Comparison of ENCODE assay signal across 18 cellular contexts in the genomic region with DNA sequence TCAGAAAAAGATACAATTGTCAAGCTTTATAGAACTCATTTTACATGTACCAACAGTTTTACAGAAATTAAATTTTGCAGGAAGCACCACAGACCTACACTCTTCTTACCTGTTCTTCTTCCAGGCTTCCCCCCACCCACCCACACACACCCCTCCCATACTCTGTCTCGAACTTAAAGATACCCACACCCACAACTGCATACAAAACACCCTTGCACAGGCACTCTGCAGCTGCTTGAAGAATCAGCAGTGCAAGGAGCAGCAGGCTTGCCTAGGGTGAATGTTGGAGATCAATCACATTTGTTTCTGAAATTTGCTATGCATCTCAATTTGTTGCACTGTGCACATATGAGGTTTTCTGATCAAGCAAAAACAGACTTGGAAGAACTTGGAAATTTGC.
DNase-seq lines count a peak whose midpoint lies in the region; ATAC-seq and TF ChIP-seq lines count a peak whose summit lies in the region.
"Had no signal": no experiment of that assay in that cellular context is flagged by ENCODE, and none has a peak within 500 bp of the region (broad histone marks: within the 10 kb centered on the region; RNA-seq: fewer than 3 reads in every experiment).

No MANE protein-coding gene starts in this region.

- H4K20me1 ChIP-seq in IMR-90 (ENCODE audit: insufficient read depth, low read length): no peaks in the 10 kb centered on the region

- peaks cover 41% of the 10 kb centered on the region for H3K4me1 ChIP-seq in IMR-90 (ENCODE audit: control insufficient read depth, insufficient read depth, low read length)
- H3K4me1 ChIP-seq: A549, BE2C, Caco-2 had no signal

- H3K27ac Mint-ChIP-seq in activated naive CD4-positive, alpha-beta T cell treated with anti-CD3 and anti-CD28 coated beads, Interleukin-2, amount 10 ng/mL, durations not matched to agents 7 days and 5 days: peak overlapping the region; percentile 49
- H3K27ac Mint-ChIP-seq in activated naive CD4-positive, alpha-beta T cell treated with anti-CD3 and anti-CD28 coated beads for 36 hours: no peak overlapping the region
- H3K27ac Mint-ChIP-seq: GM23338 had no signal

- TF ChIP-seq CTCF in IMR-90 (conservative IDR thresholded peaks at IDR 0.05; ENCODE audit: low read depth, low read length) (no peak), coronary artery (IDR thresholded peaks at IDR 0.05) (no peak)

- in situ Hi-C loops in IMR-90 (cut with MboI; ENCODE audit: low sequenced_read_pairs): no loop called here

- no peak overlapping the region for H2AFZ ChIP-seq in IMR-90 (replicated peaks; ENCODE audit: low read length, poor library complexity)
- H2AFZ ChIP-seq: GM23338 had no signal

- peaks cover 25% of the 10 kb centered on the region for H3K9me1 ChIP-seq in IMR-90 (ENCODE audit: insufficient read depth, low read length)

- no peak overlapping the region for H3K9ac ChIP-seq in IMR-90 (ENCODE audit: low read depth, low read length)

- H4K5ac ChIP-seq in IMR-90 (ENCODE audit: low read depth, low read length): peak overlapping the region; percentile 39; the same call in 1 of the 2 replicates

- H3K14ac ChIP-seq in IMR-90 (replicated peaks; ENCODE audit: low read depth, low read length): no peak overlapping the region

- CTCF ChIA-PET in activated naive CD4-positive, alpha-beta T cell treated with anti-CD3 and anti-CD28 coated beads, Interleukin-2, amount 10 ng/mL, durations not matched to agents 7 days and 5 days (lab: Charles Lee): interaction anchor here (0.9 to 1.5 kb wide), 6 partner anchors 10 to 77 kb away, joined by 3 to 6 read pairs (median 4); a partner anchor contains a TSS
- CTCF ChIA-PET in activated naive CD4-positive, alpha-beta T cell treated with anti-CD3 and anti-CD28 coated beads for 36 hours (lab: Charles Lee): interaction anchor here (0.5 to 2.1 kb wide), 8 partner anchors 9 to 857 kb away, joined by 3 to 13 read pairs (median 4); a partner anchor contains a TSS
- CTCF ChIA-PET in IMR-90 (lab: Yijun Ruan, JAX): interaction anchor here (0.6 kb wide), 1 partner anchor 798 kb away, joined by 3 read pairs; no protein-coding TSS in a partner anchor

- H3K18ac ChIP-seq in IMR-90 (ENCODE audit: low read depth, low read length): peak overlapping the region; percentile 65

- no peak overlapping the region for H2BK5ac ChIP-seq in IMR-90 (ENCODE audit: low read depth, low read length, poor library complexity, severe bottlenecking)

- no peak for TF ChIP-seq POLR2A in IMR-90 (IDR thresholded peaks at IDR 0.05; ENCODE audit: low read depth, low read length)

- H3K4ac ChIP-seq in IMR-90 (ENCODE audit: low read depth, low read length): no peak overlapping the region

- no peak overlapping the region for H3K4me2 ChIP-seq in IMR-90 (ENCODE audit: low read depth, low read length)
- H3K4me2 ChIP-seq: A549, GM23338 had no signal

- H2AK5ac ChIP-seq in IMR-90 (ENCODE audit: low read depth, low read length): no peak overlapping the region

- intact Hi-C loops in activated naive CD4-positive, alpha-beta T cell treated with anti-CD3 and anti-CD28 coated beads for 36 hours (cut with micrococcal nuclease): no loop called here
- intact Hi-C loops in IMR-90 (cut with micrococcal nuclease): no loop called here

- no peak for ATAC-seq in IMR-90 (ENCODE audit: low read depth)
- ATAC-seq: A549, GM23338, HepG2 had no signal

- BruUV-seq in IMR-90 (replicated peaks; lab: Mats Ljungman, UMichigan): no TSS peak

- peak overlapping the region; percentile 86; the same call in 2 of the 3 replicates for H2BK15ac ChIP-seq in IMR-90 (ENCODE audit: low read depth, low read length)

- no peak overlapping the region for H3K4me3 Mint-ChIP-seq in activated naive CD4-positive, alpha-beta T cell treated with anti-CD3 and anti-CD28 coated beads, Interleukin-2, amount 10 ng/mL, durations not matched to agents 7 days and 5 days
- H3K4me3 Mint-ChIP-seq in activated naive CD4-positive, alpha-beta T cell treated with anti-CD3 and anti-CD28 coated beads for 36 hours: no peak overlapping the region
- H3K4me3 Mint-ChIP-seq: CD8-positive, alpha-beta memory T cell; GM23338 had no signal

- H3K4me1 Mint-ChIP-seq in activated naive CD4-positive, alpha-beta T cell treated with anti-CD3 and anti-CD28 coated beads, Interleukin-2, amount 10 ng/mL, durations not matched to agents 7 days and 5 days: peaks cover 37% of the 10 kb centered on the region
- H3K4me1 Mint-ChIP-seq in activated naive CD4-positive, alpha-beta T cell treated with anti-CD3 and anti-CD28 coated beads for 36 hours (ENCODE audit: low read depth): peaks cover 20% of the 10 kb centered on the region
- H3K4me1 Mint-ChIP-seq: GM23338 had no signal

- H3K27me3 Mint-ChIP-seq in activated naive CD4-positive, alpha-beta T cell treated with anti-CD3 and anti-CD28 coated beads, Interleukin-2, amount 10 ng/mL, durations not matched to agents 7 days and 5 days: peaks cover 30% of the 10 kb centered on the region
- H3K27me3 Mint-ChIP-seq in activated naive CD4-positive, alpha-beta T cell treated with anti-CD3 and anti-CD28 coated beads for 36 hours (ENCODE audit: low read depth): no peaks in the 10 kb centered on the region

- peak overlapping the region in 1 of 2 experiments; percentile 20; a peak in 1 of 4 replicates for H4K8ac ChIP-seq in IMR-90 (ENCODE audit: low read depth in 2 of 2, low read length in 2 of 2)

- dilution Hi-C loops in IMR-90 (cut with HindIII; ENCODE audit: low sequenced_read_pairs, unreplicated experiment): no loop called here

- H2AK9ac ChIP-seq in IMR-90 (replicated peaks; ENCODE audit: low read depth, low read length, poor library complexity): no peak overlapping the region

- no peak for DNase-seq in activated naive CD4-positive, alpha-beta T cell treated with anti-CD3 and anti-CD28 coated beads, Interleukin-2, amount 10 ng/mL, durations not matched to agents 7 days and 5 days
- no peak for DNase-seq in activated naive CD4-positive, alpha-beta T cell treated with anti-CD3 and anti-CD28 coated beads for 36 hours
- DNase-seq in IMR-90: no peak
- DNase-seq in caudate nucleus (lab: John Stamatoyannopoulos, UW): peak in 35 of 61 donors; percentile 15 to 94 (median 40)
- DNase-seq in putamen (ENCODE audit: low spot score): peak; percentile 79
- no peak for DNase-seq in coronary artery (ENCODE audit: low spot score)
- DNase-seq in NCI-H1105 treated with DMSO at 0.1 percent for 48 hours (lab: John Stamatoyannopoulos, UW): no peak
- no peak for DNase-seq in NCI-H748 (lab: John Stamatoyannopoulos, UW; ENCODE audit: unreplicated experiment)
- DNase-seq: BE2C; Caco-2; CD8-positive, alpha-beta memory T cell; DND-41; GDM1; H7 had no signal

- no peaks in the 10 kb centered on the region for H3K9me3 Mint-ChIP-seq in activated naive CD4-positive, alpha-beta T cell treated with anti-CD3 and anti-CD28 coated beads, Interleukin-2, amount 10 ng/mL, durations not matched to agents 7 days and 5 days
- H3K9me3 Mint-ChIP-seq in activated naive CD4-positive, alpha-beta T cell treated with anti-CD3 and anti-CD28 coated beads for 36 hours: no peaks in the 10 kb centered on the region
- H3K9me3 Mint-ChIP-seq: CD8-positive, alpha-beta memory T cell had no signal

- H3K4me3 ChIP-seq in IMR-90 (ENCODE audit: insufficient read depth, low read depth, low read length) (no peak overlapping the region), coronary artery (no peak overlapping the region)
- H3K4me3 ChIP-seq: A549, GM23338 had no signal

- POLR2A ChIA-PET in IMR-90 (lab: Charles Lee; ENCODE audit: unreplicated experiment): no interaction called here

- H3K23ac ChIP-seq in IMR-90 (ENCODE audit: low read depth, low read length): no peak overlapping the region

- no peak overlapping the region for H2BK20ac ChIP-seq in IMR-90 (ENCODE audit: low read depth, low read length)

- H3K27me3 ChIP-seq in IMR-90 (ENCODE audit: control insufficient read depth, insufficient read depth, low read length): no peaks in the 10 kb centered on the region

- H3K79me1 ChIP-seq in IMR-90 (ENCODE audit: low read depth in 1 of 2, low read length in 2 of 2): peaks cover 6 to 7% of the 10 kb centered on the region in 2 experiments; a peak in 2 of 4 replicates

- H3K36me3 ChIP-seq in IMR-90 (ENCODE audit: control insufficient read depth, insufficient read depth, low read length): peaks cover 30% of the 10 kb centered on the region
- H3K36me3 ChIP-seq: BE2C had no signal

- no peaks in the 10 kb centered on the region for H3K9me3 ChIP-seq in IMR-90 (ENCODE audit: control insufficient read depth, insufficient read depth, low read length)
- H3K9me3 ChIP-seq: A549, BE2C, Caco-2 had no signal

- H3K27ac ChIP-seq in IMR-90 (ENCODE audit: insufficient read depth, low read length): peak overlapping the region; percentile 45; the same call in 1 of the 2 replicates
- H3K27ac ChIP-seq in caudate nucleus (ENCODE audit: low read depth, low read length): no peak overlapping the region
- H3K27ac ChIP-seq in coronary artery: no peak overlapping the region
- H3K27ac ChIP-seq: A549, C4-2B had no signal

- peak overlapping the region; percentile 29 for H2BK120ac ChIP-seq in IMR-90 (ENCODE audit: low read depth, low read length)

- no peak overlapping the region for H3K56ac ChIP-seq in IMR-90 (ENCODE audit: extremely low read depth, insufficient read depth, low read length)

- H3K36me3 Mint-ChIP-seq in activated naive CD4-positive, alpha-beta T cell treated with anti-CD3 and anti-CD28 coated beads, Interleukin-2, amount 10 ng/mL, durations not matched to agents 7 days and 5 days: no peaks in the 10 kb centered on the region
- H3K36me3 Mint-ChIP-seq in activated naive CD4-positive, alpha-beta T cell treated with anti-CD3 and anti-CD28 coated beads for 36 hours (ENCODE audit: low read depth): no peaks in the 10 kb centered on the region

- H4K91ac ChIP-seq in IMR-90 (ENCODE audit: insufficient read depth, low read depth, low read length): peak overlapping the region; percentile 81; the same call in 1 of the 2 replicates

- TF ChIP-seq RAD21 in IMR-90 (IDR thresholded peaks at IDR 0.05; ENCODE audit: low read length): no peak

- no CpG with 5 or more reads among the region's 1 CpG for WGBS in IMR-90 (ENCODE audit: extremely low coverage in 2 of 2, insufficient read length in 1 of 2), 2 experiments

TF ChIP-seq in IMR-90, 13 proteins besides CTCF, POLR2A, EP300 and RAD21 (continues in another document):
- TF ChIP-seq RFX5 (IDR thresholded peaks at IDR 0.05; ENCODE audit: low read depth, low read length) (no peak), MAFK (IDR thresholded peaks at IDR 0.05; ENCODE audit: low read depth, low read length) (no peak), BHLHE40 (IDR thresholded peaks at IDR 0.05; ENCODE audit: low read depth, low read length) (no peak), FOS (IDR thresholded peaks at IDR 0.05; ENCODE audit: low read depth, low read length) (no peak), CHD1 (IDR thresholded peaks at IDR 0.05; ENCODE audit: low read depth, low read length) (no peak), NFE2L2 (IDR thresholded peaks at IDR 0.05; ENCODE audit: low read depth, low read length) (no peak)

Comparison
In these comparisons a context has a peak if more than half of its experiments do, and no peak if none do; other contexts are left out.
1. DNase-seq: peak in caudate nucleus (35 of 61) and putamen (single experiment); none in activated naive CD4-positive, alpha-beta T cell treated with anti-CD3 and anti-CD28 coated beads, Interleukin-2, amount 10 ng/mL, durations not matched to agents 7 days and 5 days (single experiment), activated naive CD4-positive, alpha-beta T cell treated with anti-CD3 and anti-CD28 coated beads for 36 hours (single experiment), IMR-90 (single experiment), coronary artery (single experiment), NCI-H1105 treated with DMSO at 0.1 percent for 48 hours (single experiment) and NCI-H748 (single experiment).